11 cellular contexts compared by ENCODE assay signal in genomic region chr14:57392830-57393229, GRCh38. TPM values are rescaled to one million over a fixed set of nuclear protein-coding genes. Genes with fewer than 3 reads are reported as not detected.
DNase-seq lines count a peak whose midpoint lies in the region; ATAC-seq, FAIRE-seq and TF ChIP-seq lines count a peak whose summit lies in the region.
"Had no signal": no experiment of that assay in that cellular context is flagged by ENCODE, and none has a peak within 500 bp of the region (broad histone marks: within the 10 kb centered on the region; RNA-seq: fewer than 3 reads in every experiment).

No MANE protein-coding gene starts in this region.

- intact Hi-C loops in HepG2 (cut with micrococcal nuclease; ENCODE audit: unreplicated experiment) = loop anchor here (5.0 kb wide), 1 partner anchor 126 kb away; the partner anchor contains the start of genes AP5M1 and EXOC5
- intact Hi-C loops in right lobe of liver (cut with DNase I) = no loop called here

- DNase-seq in HepG2 (ENCODE audit: low spot score) (no peak), right lobe of liver (no peak), kidney epithelial cell (ENCODE audit: low read depth) (no peak), NCI-H345 treated with DMSO at 0.1 percent for 48 hours (lab: John Stamatoyannopoulos, UW; ENCODE audit: unreplicated experiment) (no peak), NCI-H526 treated with DMSO at 0.1 percent for 48 hours (lab: John Stamatoyannopoulos, UW) (no peak), occipital lobe (lab: John Stamatoyannopoulos, UW) (no peak)
- DNase-seq: kidney glomerular epithelial cell, NCI-H1105, SW 1271 had no signal

- H3K4me2 ChIP-seq in HepG2 (ENCODE audit: low read depth, low read length) = peak overlapping the region; percentile 83

- H3K4me1 Mint-ChIP-seq in activated naive CD8-positive, alpha-beta T cell (ENCODE audit: low read depth) = peaks cover 47% of the 10 kb centered on the region

- ATAC-seq in HepG2 (no peak), right lobe of liver (no peak), HG02840 (IDR thresholded peaks at IDR 0.05; ENCODE audit: low FRiP score, unreplicated experiment) (no peak)

- H3K9me3 ChIP-seq in HepG2 (ENCODE audit: low read length) (no peaks in the 10 kb centered on the region), right lobe of liver (no peaks in the 10 kb centered on the region)

- no peaks in the 10 kb centered on the region for H3K9me3 Mint-ChIP-seq in activated naive CD8-positive, alpha-beta T cell (ENCODE audit: low read depth)

- peaks cover 35% of the 10 kb centered on the region for H3K4me1 ChIP-seq in HepG2 (ENCODE audit: insufficient read depth, low read length)
- H3K4me1 ChIP-seq in right lobe of liver = peaks cover 0 to 22% (median 3%) of the 10 kb centered on the region in 4 donors

- CTCF ChIA-PET in HepG2 (lab: Yijun Ruan, JAX; ENCODE audit: low intra/inter-chr PET ratio, low total read pairs) = no interaction called here

- H3K4me3 ChIP-seq in HepG2 (replicated peaks in 1 of 3; ENCODE audit: insufficient read depth in 1 of 3, low read depth in 2 of 3, low read length in 3 of 3) (peak overlapping the region; percentile 89 to 95 (median 94); a peak in 5 of 6 replicates), right lobe of liver (no peak overlapping the region), kidney epithelial cell (ENCODE audit: low read depth, low read length) (peak overlapping the region; percentile 72)

- H3K27ac Mint-ChIP-seq in activated naive CD8-positive, alpha-beta T cell = peak overlapping the region; percentile 54

- peaks cover 0 to 3% of the 10 kb centered on the region in 2 experiments; a peak in 1 of 5 replicates for H3K36me3 ChIP-seq in HepG2 (replicated peaks in 1 of 2; ENCODE audit: control insufficient read depth in 1 of 2, insufficient read depth in 2 of 2, low read length in 2 of 2)
- no peaks in the 10 kb centered on the region for H3K36me3 ChIP-seq in right lobe of liver
- H3K36me3 ChIP-seq in kidney epithelial cell (ENCODE audit: control insufficient read depth, insufficient read depth, low read length) = no peaks in the 10 kb centered on the region

- H3K27me3 Mint-ChIP-seq in activated naive CD8-positive, alpha-beta T cell = no peaks in the 10 kb centered on the region

- no peak overlapping the region for H3K27ac ChIP-seq in HepG2 (ENCODE audit: extremely low read length, insufficient read depth, low read length)
- no peak overlapping the region for H3K27ac ChIP-seq in right lobe of liver

- no peak for FAIRE-seq in HepG2 (lab: Jason Lieb, UNC)

- no peak overlapping the region for H2AFZ ChIP-seq in HepG2 (ENCODE audit: low read length)

- no peak for TF ChIP-seq RAD21 in HepG2 (CRISPR knock-in tag; IDR thresholded peaks at IDR 0.05)

- peak overlapping the region; percentile 86 for H3K9ac ChIP-seq in HepG2 (ENCODE audit: insufficient read depth, low read depth, low read length)

- POLR2A ChIA-PET in HepG2 (lab: Yijun Ruan, JAX) = no interaction called here

- in situ Hi-C loops in HepG2 (cut with HindIII; ENCODE audit: extremely low pct_ligation_motif_present, low pct_unique_long_range_greater_than_20kb) = no loop called here

- H3K27me3 ChIP-seq in HepG2 (ENCODE audit: control insufficient read depth in 1 of 2, insufficient read depth in 2 of 2, low read length in 2 of 2) (no peaks in the 10 kb centered on the region), right lobe of liver (no peaks in the 10 kb centered on the region), kidney epithelial cell (ENCODE audit: control insufficient read depth, insufficient read depth, low read length) (no peaks in the 10 kb centered on the region)

- peaks cover 2% of the 10 kb centered on the region for H3K36me3 Mint-ChIP-seq in activated naive CD8-positive, alpha-beta T cell

- TF ChIP-seq POLR2A in HepG2 (IDR thresholded peaks at IDR 0.05; ENCODE audit: insufficient read depth in 1 of 2, low read depth in 2 of 2, low read length in 2 of 2) (no peak), right lobe of liver (IDR thresholded peaks at IDR 0.05) (no peak)

- no peak for TF ChIP-seq EP300 in HepG2 (IDR thresholded peaks at IDR 0.05; ENCODE audit: low read depth in 2 of 2, low read length in 2 of 2)
- no peak for TF ChIP-seq EP300 in HepG2 (CRISPR knock-in tag; IDR thresholded peaks at IDR 0.05; ENCODE audit: borderline replicate concordance)

- no TSS peak for BruUV-seq in HepG2 (replicated peaks; lab: Mats Ljungman, UMichigan)

- H4K20me1 ChIP-seq in HepG2 (ENCODE audit: insufficient read depth, low read length) = peaks cover 7% of the 10 kb centered on the region; the same call in 1 of the 2 replicates

- peaks cover 43% of the 10 kb centered on the region for H3K79me2 ChIP-seq in HepG2 (ENCODE audit: insufficient read depth, low read length)

- peak overlapping the region; percentile 91 for H3K4me3 Mint-ChIP-seq in activated naive CD8-positive, alpha-beta T cell

- TF ChIP-seq CTCF in HepG2 (CRISPR knock-in tag; IDR thresholded peaks at IDR 0.05) (no peak), right lobe of liver (IDR thresholded peaks at IDR 0.05) (no peak), kidney epithelial cell (IDR thresholded peaks at IDR 0.05; ENCODE audit: insufficient read depth, low read length, poor library complexity, severe bottlenecking) (no peak)

TF ChIP-seq in HepG2, 621 proteins besides CTCF, POLR2A, EP300 and RAD21:
- TF ChIP-seq ZNF12 (CRISPR knock-in tag; IDR thresholded peaks at IDR 0.05) (no peak), SMARCC2 (IDR thresholded peaks at IDR 0.05) (no peak), ZNF513 (CRISPR knock-in tag; conservative IDR thresholded peaks at IDR 0.05) (no peak), JUND (CRISPR knock-in tag; IDR thresholded peaks at IDR 0.05) (no peak), ZMYM3 (CRISPR knock-in tag; IDR thresholded peaks at IDR 0.05) (no peak), HNF1B (CRISPR knock-in tag; IDR thresholded peaks at IDR 0.05) (no peak), SNAI1 (CRISPR knock-in tag; IDR thresholded peaks at IDR 0.05; ENCODE audit: borderline replicate concordance) (no peak)
TF ChIP-seq in HepG2: peak in this region for 0.

RNA-seq across cellular contexts. Expression of gene NAA30, which starts 2.4 kb away (rescaled TPM):
- total RNA-seq in HepG2 (2016; rRNA removed; fragmentation: Illumina TruSeq; extraction: Trizol) (18.4 and 21.6 TPM in 2 replicates), right lobe of liver (10 to 100 TPM; 10.5 to 17.1 (median 13.5) TPM), kidney epithelial cell (21.4 and 24.0 TPM in 2 replicates), occipital lobe (80.2 TPM)
- total RNA-seq in HepG2 (2016; cell fraction: cytosol; rRNA removed; fragmentation: Illumina TruSeq; extraction: Trizol; ENCODE audit: low read depth) = 0.97 and 1.5 TPM in 2 replicates
- total RNA-seq in HepG2 (2016; cell fraction: insoluble cytoplasmic fraction; rRNA removed; fragmentation: Illumina TruSeq; extraction: Trizol) = 16.9 and 22.2 TPM in 2 replicates
- 7.4 and 7.8 TPM in 2 replicates for total RNA-seq in HepG2 (2016; cell fraction: membrane; rRNA removed; fragmentation: Illumina TruSeq; extraction: Trizol)
- 11.2 and 12.6 TPM in 2 replicates for total RNA-seq in HepG2 (2016; cell fraction: nucleus; rRNA removed; fragmentation: Illumina TruSeq; extraction: Trizol)
- polyA plus RNA-seq in HepG2 (2011; rRNA removed) = 9.2 and 10.8 TPM in 2 replicates
- 2.0 and 3.9 TPM in 2 replicates for polyA plus RNA-seq in HepG2 (2011; cell fraction: cytosol; rRNA removed)
- polyA plus RNA-seq in HepG2 (2011; cell fraction: nucleus; rRNA removed) = 2.3 and 3.4 TPM in 2 replicates
- 9.0 and 11.6 TPM in 2 replicates for polyA plus RNA-seq in HepG2 (2012)
- polyA plus RNA-seq in HepG2 (2016; cell fraction: cytosol; fragmentation: Illumina TruSeq; extraction: Trizol; ENCODE audit: low read depth) = 0.99 and 1.0 TPM in 2 replicates
- polyA plus RNA-seq in HepG2 (2016; cell fraction: insoluble cytoplasmic fraction; fragmentation: Illumina TruSeq; extraction: Trizol; ENCODE audit: low read depth) = 18.9 and 19.3 TPM in 2 replicates
- polyA plus RNA-seq in HepG2 (2016; cell fraction: membrane; fragmentation: Illumina TruSeq; extraction: Trizol; ENCODE audit: low read depth) = 4.0 and 5.6 TPM in 2 replicates
- 11.5 and 13.2 TPM in 2 replicates for polyA plus RNA-seq in HepG2 (2016; cell fraction: nucleus; fragmentation: Illumina TruSeq; extraction: Trizol; ENCODE audit: insufficient read depth, low read depth)
- 6.2 and 11.6 TPM in 2 replicates for polyA minus RNA-seq in HepG2 (2011; rRNA and poly(A)+ RNA removed; ENCODE audit: low replicate concordance)
- polyA minus RNA-seq in HepG2 (2011; cell fraction: cytosol; rRNA and poly(A)+ RNA removed) = 6.9 and 11.0 TPM in 2 replicates
- polyA minus RNA-seq in HepG2 (2011; cell fraction: nucleus; rRNA and poly(A)+ RNA removed) = 13.4 and 21.5 TPM in 2 replicates

Comparison
In these comparisons a context has a peak if more than half of its experiments do, and no peak if none do; other contexts are left out.
1. H3K4me3 ChIP-seq: peak in HepG2 (3 of 3) and kidney epithelial cell (single experiment); none in right lobe of liver (0 of 3).